ENCODE assay signal across 14 cellular contexts in genomic region chr14:74510211-74510931, GRCh38. TPM values are rescaled to one million over a fixed set of nuclear protein-coding genes. Genes with fewer than 3 reads are reported as not detected.
DNase-seq lines count a peak whose midpoint lies in the region; ATAC-seq and TF ChIP-seq lines count a peak whose summit lies in the region.
"Had no signal": no experiment of that assay in that cellular context is flagged by ENCODE, and none has a peak within 500 bp of the region (broad histone marks: within the 10 kb centered on the region; RNA-seq: fewer than 3 reads in every experiment).

No MANE protein-coding gene starts in this region.

- no peaks in the 10 kb centered on the region for H3K36me3 Mint-ChIP-seq in brain
- no peaks in the 10 kb centered on the region for H3K36me3 Mint-ChIP-seq in CD8-positive, alpha-beta T cell
- H3K36me3 Mint-ChIP-seq: natural killer cell, type B pancreatic cell had no signal

- peaks cover 58% of the 10 kb centered on the region for H3K4me1 Mint-ChIP-seq in brain
- H3K4me1 Mint-ChIP-seq in CD8-positive, alpha-beta T cell (ENCODE audit: low read depth), result peaks cover 8% of the 10 kb centered on the region

- peak overlapping the region in 1 of 5 experiments; percentile 69 for H3K4me3 Mint-ChIP-seq in brain
- no peak overlapping the region for H3K4me3 Mint-ChIP-seq in CD8-positive, alpha-beta T cell
- H3K4me3 Mint-ChIP-seq: activated T-cell treated with anti-CD3 and anti-CD28 coated beads, Interleukin-2, amount 50 U/mL, for 4 hours; natural killer cell; type B pancreatic cell had no signal

- CTCF ChIA-PET in CD8-positive, alpha-beta T cell (lab: Charles Lee), result no interaction called here

- no peaks in the 10 kb centered on the region for H3K27me3 ChIP-seq in thoracic aorta (replicated peaks; ENCODE audit: insufficient read depth)
- no peaks in the 10 kb centered on the region for H3K27me3 ChIP-seq in CD8-positive, alpha-beta T cell (ENCODE audit: insufficient read depth, low read length)
- H3K27me3 ChIP-seq: esophagus muscularis mucosa had no signal

- no peaks in the 10 kb centered on the region for H3K9me3 Mint-ChIP-seq in brain
- H3K9me3 Mint-ChIP-seq in CD8-positive, alpha-beta T cell, result no peaks in the 10 kb centered on the region
- H3K9me3 Mint-ChIP-seq: activated T-cell treated with anti-CD3 and anti-CD28 coated beads, Interleukin-2, amount 50 U/mL, for 4 hours; natural killer cell; type B pancreatic cell had no signal

- H3K9me3 ChIP-seq in thoracic aorta, result no peaks in the 10 kb centered on the region
- H3K9me3 ChIP-seq in CD8-positive, alpha-beta T cell (ENCODE audit: low read length), result no peaks in the 10 kb centered on the region
- H3K9me3 ChIP-seq: esophagus muscularis mucosa had no signal

- H3K4me3 ChIP-seq in thoracic aorta, result no peak overlapping the region
- H3K4me3 ChIP-seq in CD8-positive, alpha-beta T cell (ENCODE audit: low read depth, low read length), result no peak overlapping the region
- H3K4me3 ChIP-seq: esophagus muscularis mucosa had no signal

- intact Hi-C loops in CD8-positive, alpha-beta T cell (cut with DNase I, micrococcal nuclease), result no loop called here

- peak overlapping the region; percentile 70 to 82 for H3K27ac ChIP-seq in thoracic aorta
- H3K27ac ChIP-seq in CD8-positive, alpha-beta T cell (ENCODE audit: low read depth, low read length), result no peak overlapping the region
- H3K27ac ChIP-seq: esophagus muscularis mucosa had no signal

- POLR2A ChIA-PET in CD8-positive, alpha-beta T cell (lab: Charles Lee), result no interaction called here

- peaks cover 61% of the 10 kb centered on the region for H3K36me3 ChIP-seq in thoracic aorta
- H3K36me3 ChIP-seq in CD8-positive, alpha-beta T cell (ENCODE audit: insufficient read depth, low read length), result no peaks in the 10 kb centered on the region

- peaks cover 13% of the 10 kb centered on the region for H3K27me3 Mint-ChIP-seq in brain
- peaks cover 17% of the 10 kb centered on the region for H3K27me3 Mint-ChIP-seq in CD8-positive, alpha-beta T cell (ENCODE audit: low read depth)

- ATAC-seq in thoracic aorta (ENCODE audit: insufficient number of reproducible peaks, low FRiP score, low read depth), result no peak
- ATAC-seq in CD8-positive, alpha-beta T cell, result no peak
- ATAC-seq: activated T-cell treated with anti-CD3 and anti-CD28 coated beads, Interleukin-2, amount 50 U/mL, for 4 hours; natural killer cell had no signal

- TF ChIP-seq CTCF in brain (conservative IDR thresholded peaks at IDR 0.05) (no peak), thoracic aorta (IDR thresholded peaks at IDR 0.05) (no peak)
- no peak for TF ChIP-seq CTCF in CD8-positive, alpha-beta T cell (IDR thresholded peaks at IDR 0.05)

- DNase-seq in activated T-cell treated with anti-CD3 and anti-CD28 coated beads, Interleukin-2, amount 50 U/mL, for 1 hour, result peak; percentile 11
- DNase-seq in activated T-cell treated with anti-CD3 and anti-CD28 coated beads for 4 hours (no peak), iris pigment epithelial cell (ENCODE audit: low read depth) (peak; percentile 64), thoracic aorta (ENCODE audit: low spot score) (no peak), NCI-H2227 (lab: John Stamatoyannopoulos, UW; ENCODE audit: unreplicated experiment) (no peak)
- DNase-seq in CD8-positive, alpha-beta T cell, result no peak
- no peak for DNase-seq in activated CD8-positive, alpha-beta memory T cell treated with anti-CD3 and anti-CD28 coated beads, Interleukin-2, amount 50 U/mL, for 4 hours
- DNase-seq: 8988T; activated T-cell treated with anti-CD3 and anti-CD28 coated beads, Interleukin-2, amount 50 U/mL, for 4 hours; natural killer cell; NCI-H524 had no signal

- peak overlapping the region in 3 of 5 experiments; percentile 45 to 96 (median 66) for H3K27ac Mint-ChIP-seq in brain
- no peak overlapping the region for H3K27ac Mint-ChIP-seq in CD8-positive, alpha-beta T cell
- H3K27ac Mint-ChIP-seq: natural killer cell, type B pancreatic cell had no signal

- peaks cover 19 to 53% of the 10 kb centered on the region in 2 donors for H3K4me1 ChIP-seq in thoracic aorta (ENCODE audit: control insufficient read depth in 1 of 2, low read depth in 2 of 2)
- H3K4me1 ChIP-seq in CD8-positive, alpha-beta T cell (ENCODE audit: insufficient read depth, low read length), result peaks cover 9% of the 10 kb centered on the region

RNA-seq across cellular contexts. Expression of gene ISCA2, which starts 16.8 kb away (rescaled TPM):
- 25.3 TPM for polyA plus RNA-seq in brain (ENCODE audit: insufficient read depth, low read depth, low replicate concordance)
- total RNA-seq in thoracic aorta, result 10 to 100 TPM in 1 of 2 donors, 1 to 10 TPM in 1; 6.5 to 22.2 TPM
- 10 to 100 TPM; 18.6 to 24.0 TPM for total RNA-seq in CD8-positive, alpha-beta T cell

RNA-seq across cellular contexts. Expression of gene NPC2, which starts 17.3 kb away (rescaled TPM):
- 149 TPM for polyA plus RNA-seq in brain (ENCODE audit: insufficient read depth, low read depth, low replicate concordance)
- 100 to 1,000 TPM; 406 to 455 TPM for total RNA-seq in thoracic aorta
- total RNA-seq in CD8-positive, alpha-beta T cell, result 10 to 100 TPM; 24.6 to 25.4 TPM

Comparison
In these comparisons a context has a peak if more than half of its experiments do, and no peak if none do; other contexts are left out.
1. DNase-seq: peak in activated T-cell treated with anti-CD3 and anti-CD28 coated beads, Interleukin-2, amount 50 U/mL, for 1 hour (single experiment) and iris pigment epithelial cell (single experiment); none in activated T-cell treated with anti-CD3 and anti-CD28 coated beads for 4 hours (single experiment), thoracic aorta (single experiment), CD8-positive, alpha-beta T cell (0 of 7), activated CD8-positive, alpha-beta memory T cell treated with anti-CD3 and anti-CD28 coated beads, Interleukin-2, amount 50 U/mL, for 4 hours (single experiment) and NCI-H2227 (single experiment).
2. RNA of gene NPC2, which starts 17.3 kb away (total RNA-seq): 406 to 455 TPM in thoracic aorta; 24.6 to 25.4 TPM in CD8-positive, alpha-beta T cell; every median in the first group is over 10 times any median in the second.